Comparison of ENCODE assay signal across 19 cellular contexts in genomic region chr6:20757761-20758160, GRCh38.
A peak's percentile ranks its signal among the peaks of the same experiment; 100 is the strongest.
DNase-seq lines count a peak whose midpoint lies in the region; ATAC-seq, FAIRE-seq and TF ChIP-seq lines count a peak whose summit lies in the region.
"Had no signal": no experiment of that assay in that cellular context is flagged by ENCODE, and none has a peak within 500 bp of the region (broad histone marks: within the 10 kb centered on the region; RNA-seq: fewer than 3 reads in every experiment).

No MANE protein-coding gene starts in this region.

- H3K4me3 Mint-ChIP-seq in activated T-cell treated with anti-CD3 and anti-CD28 coated beads, Interleukin-2, amount 50 U/mL, for 4 hours, result no peak overlapping the region
- no peak overlapping the region for H3K4me3 Mint-ChIP-seq in endodermal cell
- H3K4me3 Mint-ChIP-seq: activated CD4-positive, alpha-beta memory T cell treated with anti-CD3 and anti-CD28 coated beads, Interleukin-2, amount 10 ng/mL, durations not matched to agents 7 days and 5 days; activated naive CD8-positive, alpha-beta T cell treated with anti-CD3 and anti-CD28 coated beads, Interleukin-2, amount 50 U/mL, for 24 hours; central memory CD8-positive, alpha-beta T cell; effector memory CD8-positive, alpha-beta T cell; natural killer cell had no signal

- no peaks in the 10 kb centered on the region for H3K36me3 ChIP-seq in endodermal cell (ENCODE audit: control insufficient read depth, insufficient read depth, low read length)
- H3K36me3 ChIP-seq: vagina had no signal

- H3K4me2 ChIP-seq in A549, result peak overlapping the region; percentile 20; the same call in 1 of the 3 replicates

- no peak for TF ChIP-seq EP300 in A549 (IDR thresholded peaks at IDR 0.05)

- POLR2A ChIA-PET in A549 (lab: Yijun Ruan, JAX), result no interaction called here

- H3K9me3 Mint-ChIP-seq in activated T-cell treated with anti-CD3 and anti-CD28 coated beads, Interleukin-2, amount 50 U/mL, for 4 hours, result peaks cover 5% of the 10 kb centered on the region
- H3K9me3 Mint-ChIP-seq in endodermal cell, result peaks cover 6% of the 10 kb centered on the region
- H3K9me3 Mint-ChIP-seq: central memory CD8-positive, alpha-beta T cell; effector memory CD8-positive, alpha-beta T cell; natural killer cell had no signal

- H3K27me3 Mint-ChIP-seq in activated T-cell treated with anti-CD3 and anti-CD28 coated beads, Interleukin-2, amount 50 U/mL, for 4 hours (ENCODE audit: low read depth), result no peaks in the 10 kb centered on the region
- H3K27me3 Mint-ChIP-seq in endodermal cell (ENCODE audit: insufficient read depth), result no peaks in the 10 kb centered on the region
- H3K27me3 Mint-ChIP-seq: activated CD4-positive, alpha-beta memory T cell treated with anti-CD3 and anti-CD28 coated beads, Interleukin-2, amount 10 ng/mL, durations not matched to agents 7 days and 5 days; activated naive CD8-positive, alpha-beta T cell treated with anti-CD3 and anti-CD28 coated beads, Interleukin-2, amount 50 U/mL, for 24 hours; central memory CD8-positive, alpha-beta T cell; effector memory CD8-positive, alpha-beta T cell had no signal

- H3K9me3 ChIP-seq in A549, result peaks cover 4% of the 10 kb centered on the region; the same call in 1 of the 3 replicates
- H3K9me3 ChIP-seq in endodermal cell (ENCODE audit: control insufficient read depth, low read length), result no peaks in the 10 kb centered on the region
- H3K9me3 ChIP-seq: vagina had no signal

- no peak overlapping the region for H3K9ac ChIP-seq in endodermal cell (ENCODE audit: extremely low read depth, low read length, poor library complexity, severe bottlenecking)

- ATAC-seq in A549 (no peak), SK-N-SH treated with all-trans-retinoic acid at 6 μM for 48 hours (peak; percentile 49; the same call in 1 of the 3 replicates), GM19395 (IDR thresholded peaks at IDR 0.05; ENCODE audit: unreplicated experiment) (no peak), HG03378 (IDR thresholded peaks at IDR 0.05; ENCODE audit: unreplicated experiment) (no peak)
- no peak for ATAC-seq in activated T-cell treated with anti-CD3 and anti-CD28 coated beads, Interleukin-2, amount 50 U/mL, for 4 hours
- ATAC-seq: activated naive CD8-positive, alpha-beta T cell treated with anti-CD3 and anti-CD28 coated beads, Interleukin-2, amount 50 U/mL, for 24 hours; effector memory CD8-positive, alpha-beta T cell; natural killer cell had no signal

- WGBS in A549 (ENCODE audit: missing lambda C conversion rate), result 13% methylated on average over 2 of the region's 2 CpGs
- 100% methylated on average over 1 of the region's 2 CpGs; no CpG with 5 or more reads in 1 of the 2 experiments for WGBS in endodermal cell (ENCODE audit: insufficient coverage in 1 of 2, insufficient read length in 1 of 2), 2 experiments

- H3K27ac Mint-ChIP-seq in endodermal cell, result no peak overlapping the region
- H3K27ac Mint-ChIP-seq: activated CD4-positive, alpha-beta memory T cell treated with anti-CD3 and anti-CD28 coated beads, Interleukin-2, amount 10 ng/mL, durations not matched to agents 7 days and 5 days; activated naive CD8-positive, alpha-beta T cell treated with anti-CD3 and anti-CD28 coated beads, Interleukin-2, amount 50 U/mL, for 24 hours; natural killer cell had no signal

- TF ChIP-seq CTCF in A549 (IDR thresholded peaks at IDR 0.05) (no peak), endodermal cell (conservative IDR thresholded peaks at IDR 0.05) (no peak)

- H3K4me1 ChIP-seq in A549 (peaks cover 10% of the 10 kb centered on the region; the same call in 1 of the 3 replicates), endodermal cell (ENCODE audit: control insufficient read depth, insufficient read depth, low read length) (no peaks in the 10 kb centered on the region)
- H3K4me1 ChIP-seq: vagina had no signal

- TF ChIP-seq POLR2A in A549 (IDR thresholded peaks at IDR 0.05; ENCODE audit: low read length), result no peak

- H3K4me1 Mint-ChIP-seq in activated T-cell treated with anti-CD3 and anti-CD28 coated beads, Interleukin-2, amount 50 U/mL, for 4 hours (ENCODE audit: low read depth), result peaks cover 4% of the 10 kb centered on the region
- no peaks in the 10 kb centered on the region for H3K4me1 Mint-ChIP-seq in endodermal cell
- H3K4me1 Mint-ChIP-seq: activated CD4-positive, alpha-beta memory T cell treated with anti-CD3 and anti-CD28 coated beads, Interleukin-2, amount 10 ng/mL, durations not matched to agents 7 days and 5 days; activated naive CD8-positive, alpha-beta T cell treated with anti-CD3 and anti-CD28 coated beads, Interleukin-2, amount 50 U/mL, for 24 hours had no signal

- H3K27ac ChIP-seq in A549 (no peak overlapping the region), endodermal cell (ENCODE audit: low read depth, low read length) (no peak overlapping the region)
- H3K27ac ChIP-seq: vagina had no signal

- FAIRE-seq in A549 (lab: Jason Lieb, UNC), result no peak

- CTCF ChIA-PET in A549 (lab: Yijun Ruan, JAX), result no interaction called here

- peaks cover 25% of the 10 kb centered on the region for H3K36me3 Mint-ChIP-seq in activated T-cell treated with anti-CD3 and anti-CD28 coated beads, Interleukin-2, amount 50 U/mL, for 4 hours (ENCODE audit: insufficient read depth)
- H3K36me3 Mint-ChIP-seq in endodermal cell (ENCODE audit: low read depth), result peaks cover 2% of the 10 kb centered on the region
- H3K36me3 Mint-ChIP-seq: natural killer cell had no signal

- H3K4me3 ChIP-seq in A549 (no peak overlapping the region), endodermal cell (ENCODE audit: low read length) (no peak overlapping the region)
- H3K4me3 ChIP-seq: vagina had no signal

- DNase-seq in A549 (ENCODE audit: low read depth in 1 of 2, low spot score in 1 of 2) (peak in 1 of 2 experiments; percentile 11), GM04504 (ENCODE audit: low read depth) (peak; percentile 44), glomerular visceral epithelial cell (ENCODE audit: extremely low spot score) (peak; percentile 61), endodermal cell (no peak)
- no peak for DNase-seq in activated T-cell treated with anti-CD3 and anti-CD28 coated beads, Interleukin-2, amount 50 U/mL, for 4 hours
- DNase-seq: activated CD4-positive, alpha-beta memory T cell treated with anti-CD3 and anti-CD28 coated beads, Interleukin-2, amount 10 ng/mL, durations not matched to agents 7 days and 5 days; activated naive CD8-positive, alpha-beta T cell treated with anti-CD3 and anti-CD28 coated beads, Interleukin-2, amount 50 U/mL, for 24 hours; effector memory CD8-positive, alpha-beta T cell; MM.1S; natural killer cell; NCI-H2081; NCI-H526 treated with DMSO at 0.1 percent for 48 hours; OCI-M1; SW 1271 had no signal

- no peaks in the 10 kb centered on the region for H3K27me3 ChIP-seq in endodermal cell (ENCODE audit: control insufficient read depth, insufficient read depth, low read length, poor library complexity, severe bottlenecking)
- H3K27me3 ChIP-seq: vagina had no signal

- TF ChIP-seq RAD21 in A549 (conservative IDR thresholded peaks at IDR 0.05 in 1 of 2, IDR thresholded peaks at IDR 0.05 in 1 of 2), result no peak

TF ChIP-seq in A549, 52 proteins besides CTCF, POLR2A, EP300 and RAD21 (continues in another document):
- TF ChIP-seq RNF2 (IDR thresholded peaks at IDR 0.05; ENCODE audit: borderline replicate concordance, low read depth) (no peak), BHLHE40 (IDR thresholded peaks at IDR 0.05; ENCODE audit: low read depth, low read length) (no peak), ZNF302 (CRISPR knock-in tag; IDR thresholded peaks at IDR 0.05) (no peak), FOXS1 (CRISPR knock-in tag; IDR thresholded peaks at IDR 0.05) (no peak), HES2 (IDR thresholded peaks at IDR 0.05) (no peak), EHF (CRISPR knock-in tag; IDR thresholded peaks at IDR 0.05) (no peak), PBX3 (IDR thresholded peaks at IDR 0.05) (no peak), RCOR1 (IDR thresholded peaks at IDR 0.05; ENCODE audit: low read depth, low read length) (no peak), FOSL2 (IDR thresholded peaks at IDR 0.05) (no peak), FOSL2 (CRISPR knock-in tag; IDR thresholded peaks at IDR 0.05) (no peak)

TF ChIP-seq in SK-N-SH treated with all-trans-retinoic acid at 6 μM for 48 hours, 23 proteins besides CTCF, POLR2A, EP300 and RAD21:
- no peak for TF ChIP-seq CSRNP3 (CRISPR knock-in tag; IDR thresholded peaks at IDR 0.05)
- TF ChIP-seq BACH2 (CRISPR knock-in tag; IDR thresholded peaks at IDR 0.05; ENCODE audit: borderline replicate concordance), result no peak
- no peak for TF ChIP-seq RARB (CRISPR knock-in tag; IDR thresholded peaks at IDR 0.05)
- no peak for TF ChIP-seq SNAI2 (CRISPR knock-in tag; IDR thresholded peaks at IDR 0.05)
- TF ChIP-seq CSDC2 (CRISPR knock-in tag; IDR thresholded peaks at IDR 0.05), result no peak

Comparison
In these comparisons a context has a peak if more than half of its experiments do, and no peak if none do; other contexts are left out.
1. DNase-seq: peak in GM04504 (single experiment) and glomerular visceral epithelial cell (single experiment); none in activated T-cell treated with anti-CD3 and anti-CD28 coated beads, Interleukin-2, amount 50 U/mL, for 4 hours (single experiment) and endodermal cell (single experiment).